ENCODE assay signal across 8 cellular contexts in the genomic region with DNA sequence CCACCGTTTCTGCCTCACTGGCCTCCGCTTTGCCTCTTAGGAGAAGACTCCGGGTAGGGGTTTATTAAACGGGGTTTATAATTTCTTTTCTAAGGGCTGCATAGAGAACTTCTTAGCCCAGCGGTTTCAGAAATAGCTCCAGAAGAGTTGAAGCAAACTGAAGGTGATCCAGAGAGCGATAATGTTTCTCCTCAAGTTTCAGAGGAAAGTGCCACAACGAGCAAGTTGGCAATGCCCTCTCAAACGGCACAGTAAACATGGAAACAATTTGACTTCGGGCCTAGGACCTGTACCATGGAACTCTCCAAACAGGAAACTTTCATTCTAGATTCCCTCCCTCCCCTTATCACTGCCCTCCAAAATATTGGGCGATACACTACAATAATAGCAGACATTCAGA. TPM values are rescaled to one million over a fixed set of nuclear protein-coding genes. Genes with fewer than 3 reads are reported as not detected.
DNase-seq lines count a peak whose midpoint lies in the region; ATAC-seq and TF ChIP-seq lines count a peak whose summit lies in the region.

No MANE protein-coding gene starts in this region.

- no peak for TF ChIP-seq CTCF in fibroblast of lung (conservative IDR thresholded peaks at IDR 0.05 in 1 of 2, IDR thresholded peaks at IDR 0.05 in 1 of 2; ENCODE audit: low read depth in 1 of 2, low read length in 2 of 2)

- H3K9me3 ChIP-seq in ES-I3 (ENCODE audit: control insufficient read depth, insufficient read depth, low read length) = no peaks in the 10 kb centered on the region
- no peaks in the 10 kb centered on the region for H3K9me3 ChIP-seq in SJSA1 (replicated peaks)
- H3K9me3 ChIP-seq in fibroblast of lung (ENCODE audit: control insufficient read depth, insufficient read depth, low read depth, low read length) = no peaks in the 10 kb centered on the region

- peaks cover 4% of the 10 kb centered on the region; the same call in 1 of the 2 replicates for H3K4me1 ChIP-seq in ES-I3 (ENCODE audit: insufficient read depth, low read length)
- H3K4me1 ChIP-seq in SJSA1 (replicated peaks) = peaks cover 16% of the 10 kb centered on the region
- H3K4me1 ChIP-seq in fibroblast of lung (ENCODE audit: control insufficient read depth, extremely low read depth, insufficient read depth, low read length) = peaks cover 7% of the 10 kb centered on the region
- H3K4me1 ChIP-seq in rectal smooth muscle tissue (ENCODE audit: control insufficient read depth, insufficient read depth, low read length) = peaks cover 9% of the 10 kb centered on the region

- H4K20me1 ChIP-seq in fibroblast of lung (ENCODE audit: control insufficient read depth, extremely low read depth, insufficient read depth, low read length) = no peaks in the 10 kb centered on the region

- no peak for DNase-seq in SJSA1 (ENCODE audit: low read depth in 1 of 2, low spot score in 2 of 2)
- DNase-seq in fibroblast of lung (ENCODE audit: low read depth in 2 of 2) = no peak
- DNase-seq in HCEC 1CT = no peak
- no peak for DNase-seq in ecto neural progenitor cell (ENCODE audit: low spot score)

- H3K27me3 ChIP-seq in SJSA1 (replicated peaks) (no peaks in the 10 kb centered on the region), fibroblast of lung (ENCODE audit: control insufficient read depth, insufficient read depth, low read length) (no peaks in the 10 kb centered on the region), rectal smooth muscle tissue (ENCODE audit: control insufficient read depth, insufficient read depth, low read length) (no peaks in the 10 kb centered on the region)

- H3K27ac ChIP-seq in SJSA1 (no peak overlapping the region), fibroblast of lung (ENCODE audit: insufficient read depth, low read length) (peak overlapping the region; percentile 48), rectal smooth muscle tissue (ENCODE audit: low read depth, low read length) (peak overlapping the region; percentile 92)

- peak overlapping the region; percentile 99 for H3K4me2 ChIP-seq in fibroblast of lung (ENCODE audit: extremely low read depth, insufficient read depth, low read length)

- H2AFZ ChIP-seq in fibroblast of lung (ENCODE audit: low read length) = no peak overlapping the region

- peaks cover 26% of the 10 kb centered on the region for H3K79me2 ChIP-seq in fibroblast of lung (ENCODE audit: control insufficient read depth, insufficient read depth, low read length)

- H3K9ac ChIP-seq in ES-I3 (ENCODE audit: low read depth, low read length) (peak overlapping the region; percentile 92), fibroblast of lung (ENCODE audit: insufficient read depth, low read length) (peak overlapping the region; percentile 67), rectal smooth muscle tissue (ENCODE audit: low read length) (peak overlapping the region; percentile 58)

- peak overlapping the region; percentile 72 for H3K4me3 ChIP-seq in SJSA1
- H3K4me3 ChIP-seq in fibroblast of lung (replicated peaks in 1 of 4; ENCODE audit: control extremely low read depth in 1 of 4, insufficient read depth in 1 of 4, low read depth in 3 of 4, low read length in 4 of 4) = peak overlapping the region; percentile 78 to 99 (median 86)
- H3K4me3 ChIP-seq in rectal smooth muscle tissue (ENCODE audit: low read length) = peak overlapping the region; percentile 97

- H3K36me3 ChIP-seq in ES-I3 (ENCODE audit: insufficient read depth, low read length) (peaks cover 17% of the 10 kb centered on the region), SJSA1 (peaks cover 49% of the 10 kb centered on the region), fibroblast of lung (ENCODE audit: control insufficient read depth, insufficient read depth, low read length) (peaks cover 6% of the 10 kb centered on the region), rectal smooth muscle tissue (ENCODE audit: control insufficient read depth, insufficient read depth, low read length) (peaks cover 4% of the 10 kb centered on the region)

- ATAC-seq in HG02610 (IDR thresholded peaks at IDR 0.05; ENCODE audit: unreplicated experiment) = no peak
- no peak for ATAC-seq in HG02588 (IDR thresholded peaks at IDR 0.05; ENCODE audit: unreplicated experiment)

RNA-seq across cellular contexts. Expression of a gene that starts 1.0 kb away (rescaled TPM):
- 122 and 201 TPM in 2 replicates for total RNA-seq in SJSA1 (2014; rRNA removed; shearing (Covaris generic))
- total RNA-seq in fibroblast of lung = 67.0 and 92.7 TPM in 2 replicates
- polyA plus RNA-seq in fibroblast of lung = 89.8 and 112 TPM in 2 replicates
- 68.7 and 84.4 TPM in 2 replicates for polyA plus RNA-seq in fibroblast of lung (2012)
- 51.1 and 77.8 TPM in 2 replicates for polyA minus RNA-seq in fibroblast of lung (ENCODE audit: low replicate concordance)

RNA-seq across cellular contexts. Expression of a gene that starts 23.1 kb away (rescaled TPM):
- total RNA-seq in SJSA1 (2014; rRNA removed; shearing (Covaris generic)) = 39.6 and 45.3 TPM in 2 replicates
- total RNA-seq in fibroblast of lung = 32.1 and 47.9 TPM in 2 replicates
- 26.6 and 33.7 TPM in 2 replicates for polyA plus RNA-seq in fibroblast of lung
- polyA plus RNA-seq in fibroblast of lung (2012) = 38.1 and 45.6 TPM in 2 replicates
- 45.7 and 68.7 TPM in 2 replicates for polyA minus RNA-seq in fibroblast of lung (ENCODE audit: low replicate concordance)
